ENCODE assay signal across 8 cellular contexts in the genomic region with DNA sequence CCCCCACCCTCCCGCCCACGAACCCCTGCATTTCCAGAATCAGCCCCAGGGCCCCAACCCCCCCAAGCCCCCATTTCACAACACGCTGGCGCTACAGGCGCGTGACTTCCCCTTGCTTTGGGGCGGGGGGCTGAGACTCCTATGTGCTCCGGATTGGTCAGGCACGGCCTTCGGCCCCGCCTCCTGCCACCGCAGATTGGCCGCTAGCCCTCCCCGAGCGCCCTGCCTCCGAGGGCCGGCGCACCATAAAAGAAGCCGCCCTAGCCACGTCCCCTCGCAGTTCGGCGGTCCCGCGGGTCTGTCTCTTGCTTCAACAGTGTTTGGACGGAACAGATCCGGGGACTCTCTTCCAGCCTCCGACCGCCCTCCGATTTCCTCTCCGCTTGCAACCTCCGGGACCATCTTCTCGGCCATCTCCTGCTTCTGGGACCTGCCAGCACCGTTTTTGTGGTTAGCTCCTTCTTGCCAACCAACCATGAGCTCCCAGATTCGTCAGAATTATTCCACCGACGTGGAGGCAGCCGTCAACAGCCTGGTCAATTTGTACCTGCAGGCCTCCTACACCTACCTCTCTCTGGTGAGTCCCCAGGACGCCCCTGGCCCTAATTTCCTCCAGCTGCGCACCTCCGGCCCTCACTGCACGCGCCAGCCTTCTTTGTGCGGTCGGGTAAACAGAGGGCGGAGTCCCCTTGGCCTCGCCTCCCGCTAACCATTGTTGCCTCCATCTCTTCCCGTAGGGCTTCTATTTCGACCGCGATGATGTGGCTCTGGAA. TPM values are rescaled to one million over a fixed set of nuclear protein-coding genes. Genes with fewer than 3 reads are reported as not detected.
DNase-seq lines count a peak whose midpoint lies in the region; ATAC-seq and TF ChIP-seq lines count a peak whose summit lies in the region.

A gene (plus strand): TSS at position 277 of the 773 bp plus-strand sequence. CDS start 199 bp downstream, at position 476.

- peaks cover 34% of the 10 kb centered on the region for H3K79me2 ChIP-seq in OCI-LY3 (ENCODE audit: low read length)

- H3K4me1 ChIP-seq in HUES64 (ENCODE audit: insufficient read depth, low read length) (peaks cover 19% of the 10 kb centered on the region), OCI-LY3 (ENCODE audit: low read length) (peaks cover 60% of the 10 kb centered on the region)

- peak within 1 kb of the TSS; percentile 98 for H3K4me2 ChIP-seq in OCI-LY3 (ENCODE audit: low read length)

- peak within 1 kb of the TSS; percentile 100 for H3K4me3 Mint-ChIP-seq in mesothelial cell of epicardium

- H3K27ac Mint-ChIP-seq in mesothelial cell of epicardium: peak within 1 kb of the TSS; percentile 100

- H3K27ac ChIP-seq in HUES64 (ENCODE audit: low read depth, low read length): peak within 1 kb of the TSS; percentile 91
- peak within 1 kb of the TSS; percentile 96 for H3K27ac ChIP-seq in OCI-LY3 (ENCODE audit: low read length)

- DNase-seq in Caki2 (ENCODE audit: low read depth): peak; percentile 97
- DNase-seq in activated CD8-positive, alpha-beta memory T cell treated with anti-CD3 and anti-CD28 coated beads, Interleukin-2, amount 50 U/mL, for 4 hours: peak; percentile 83
- peak; percentile 90 to 96 for DNase-seq in mesothelial cell of epicardium (ENCODE audit: low spot score in 2 of 2, unreplicated experiment in 2 of 2)
- peak; percentile 74 to 77 for DNase-seq in stimulated activated CD8-positive, alpha-beta memory T cell treated with anti-CD3 and anti-CD28 coated beads, Interleukin-15, amount 100 ng/mL, for 4 hours (ENCODE audit: low read depth in 2 of 2)

- peak within 1 kb of the TSS; percentile 77 for H3K4me3 ChIP-seq in HUES64 (ENCODE audit: low read length)
- H3K4me3 ChIP-seq in OCI-LY3 (ENCODE audit: low read length): peak within 1 kb of the TSS; percentile 91

- H2AFZ ChIP-seq in OCI-LY3 (ENCODE audit: low read depth, low read length): no peak within 1 kb of the TSS

- no peaks in the 10 kb centered on the region for H3K9me3 ChIP-seq in HUES64 (ENCODE audit: insufficient read depth, low read depth, low read length)
- H3K9me3 ChIP-seq in OCI-LY3 (ENCODE audit: insufficient read depth, low read length): no peaks in the 10 kb centered on the region

- H3K4me1 Mint-ChIP-seq in mesothelial cell of epicardium: peaks cover 43% of the 10 kb centered on the region

- no peaks in the 10 kb centered on the region for H3K27me3 Mint-ChIP-seq in mesothelial cell of epicardium (ENCODE audit: low read depth)

- H3K36me3 ChIP-seq in HUES64 (ENCODE audit: insufficient read depth, low read length) (peaks cover 42% of the 10 kb centered on the region), OCI-LY3 (replicated peaks; ENCODE audit: low read depth, low read length) (peaks cover 41% of the 10 kb centered on the region)

- in situ Hi-C loops in Caki2 (cut with HindIII; ENCODE audit: low pct_unique_long_range_greater_than_20kb, low sequenced_read_pairs) (no loop called here), endometrial microvascular endothelial cells (cut with HindIII; ENCODE audit: inconsistent ontology term, low pct_unique_long_range_greater_than_20kb, low sequenced_read_pairs) (no loop called here)

- TF ChIP-seq CTCF in OCI-LY3 (IDR thresholded peaks at IDR 0.05; ENCODE audit: low read depth, low read length): no peak
- no peak for TF ChIP-seq CTCF in mesothelial cell of epicardium (IDR thresholded peaks at IDR 0.05; ENCODE audit: unreplicated experiment)

- H3K9me3 Mint-ChIP-seq in mesothelial cell of epicardium: no peaks in the 10 kb centered on the region

- H3K36me3 Mint-ChIP-seq in mesothelial cell of epicardium: peaks cover 23% of the 10 kb centered on the region

- H4K20me1 ChIP-seq in OCI-LY3 (ENCODE audit: insufficient read depth, low read length): peaks cover 21% of the 10 kb centered on the region

- under 1% methylated on average over 50 of the region's 52 CpGs for WGBS in HUES64

- ATAC-seq in GM21423 (IDR thresholded peaks at IDR 0.05; ENCODE audit: unreplicated experiment): peak; percentile 64

- no peaks in the 10 kb centered on the region for H3K27me3 ChIP-seq in HUES64 (ENCODE audit: insufficient read depth, low read length)
- H3K27me3 ChIP-seq in OCI-LY3 (ENCODE audit: low read depth, low read length): no peaks in the 10 kb centered on the region

- H3K9ac ChIP-seq in HUES64 (ENCODE audit: low read depth, low read length) (peak within 1 kb of the TSS; percentile 92), OCI-LY3 (ENCODE audit: low read length) (peak within 1 kb of the TSS; percentile 97)

RNA-seq across cellular contexts. Expression of the gene that starts here (rescaled TPM):
- total RNA-seq in Caki2 (2014; rRNA removed; shearing (Covaris generic); ENCODE audit: low replicate concordance): 13,494 and 14,762 TPM in 2 replicates
- polyA plus RNA-seq in HUES64 (2013, experiment 1 of 2): 1,683 TPM
- polyA plus RNA-seq in HUES64 (2013, experiment 2 of 2): 1,737 TPM
- total RNA-seq in endometrial microvascular endothelial cells (ENCODE audit: inconsistent ontology term) (3,048 TPM), mesothelial cell of epicardium (1,022 to 1,078 TPM (median 1,064 TPM) in 3 replicates)

Comparison
In these comparisons a context has a peak if more than half of its experiments do, and no peak if none do; other contexts are left out.
1. Peak in every context shown above with its lines: DNase-seq, ATAC-seq, H3K4me3 ChIP-seq and H3K27ac ChIP-seq.